Comparison of ENCODE assay signal across 29 cellular contexts in genomic region chr4:8212606-8213005, GRCh38. TPM values are rescaled to one million over a fixed set of nuclear protein-coding genes. Genes with fewer than 3 reads are reported as not detected.
"Had no signal": no experiment of that assay in that cellular context is flagged by ENCODE, and none has a peak within 500 bp of the region (broad histone marks: within the 10 kb centered on the region; RNA-seq: fewer than 3 reads in every experiment).

No MANE protein-coding gene starts in this region.

- H3K36me3 ChIP-seq: neutrophil, thyroid gland, transverse colon, vagina had no signal

- H3K9me3 Mint-ChIP-seq: memory B cell; naive thymus-derived CD4-positive, alpha-beta T cell; nephron; neural crest cell; stimulated activated naive B cell treated with anti-CD40 and anti-IgM and Interleukin-4, amounts not matched to agents 10 μg/mL and 1 μg/mL and 100 μg/mL, for 72 hours had no signal

- H3K27ac Mint-ChIP-seq: memory B cell; stimulated activated naive B cell treated with anti-CD40 and anti-IgM and Interleukin-4, amounts not matched to agents 10 μg/mL and 1 μg/mL and 100 μg/mL, for 72 hours had no signal

- H2AFZ ChIP-seq: hepatocyte, parathyroid adenoma had no signal

- H3K27ac ChIP-seq: heart right ventricle, hepatocyte, left ventricle myocardium inferior, neutrophil, parathyroid adenoma, psoas muscle, skin epidermis, stomach, testis, thyroid gland, transverse colon, upper lobe of left lung, vagina had no signal

- H3K9me3 ChIP-seq: heart right ventricle, left ventricle myocardium inferior, mucosa of descending colon, neutrophil, psoas muscle, stomach, testis, thyroid gland, transverse colon, upper lobe of left lung, vagina had no signal

- H3K79me2 ChIP-seq: hepatocyte, parathyroid adenoma had no signal

- ATAC-seq: heart right ventricle; mucosa of descending colon; naive thymus-derived CD4-positive, alpha-beta T cell; psoas muscle; sciatic nerve; stimulated activated naive B cell treated with anti-CD40 and anti-IgM and Interleukin-4, amounts not matched to agents 10 μg/mL and 1 μg/mL and 100 μg/mL, for 72 hours; stimulated activated naive CD8-positive, alpha-beta T cell treated with anti-CD3 and anti-CD28 coated beads, Interleukin-15, Interleukin-2, amounts not matched to agents 100 U/mL and 50 U/mL, for 24 hours had no signal

- H3K4me1 ChIP-seq: psoas muscle, testis, transverse colon, vagina had no signal

- FAIRE-seq: keratinocyte had no signal

- H3K4me3 Mint-ChIP-seq: memory B cell; naive thymus-derived CD4-positive, alpha-beta T cell; nephron; neural crest cell; stimulated activated naive B cell treated with anti-CD40 and anti-IgM and Interleukin-4, amounts not matched to agents 10 μg/mL and 1 μg/mL and 100 μg/mL, for 72 hours had no signal

- H3K4me1 Mint-ChIP-seq: memory B cell had no signal

- H3K27me3 ChIP-seq: heart right ventricle, hepatocyte, stomach, testis, thyroid gland, transverse colon, upper lobe of left lung, vagina had no signal

- H3K9ac ChIP-seq: parathyroid adenoma had no signal

- DNase-seq: heart right ventricle; left ventricle myocardium inferior; midbrain; naive thymus-derived CD4-positive, alpha-beta T cell; occipital lobe; psoas muscle; stimulated activated CD4-positive, alpha-beta T cell treated with anti-CD3 and anti-CD28 coated beads, Interleukin-12 subunit alpha, Interleukin-12 subunit beta, amount 100 ng/mL, for 4 hours; stimulated activated CD4-positive, alpha-beta T cell treated with anti-CD3 and anti-CD28 coated beads, Interleukin-15, amount 100 ng/mL, for 24 hours; stimulated activated CD4-positive, alpha-beta T cell treated with anti-CD3 and anti-CD28 coated beads, Interleukin-2, amount 100 ng/mL, for 24 hours; stimulated activated CD4-positive, alpha-beta T cell treated with anti-CD3 and anti-CD28 coated beads, Interleukin-4, amount 100 ng/mL, for 1 hour; stimulated activated naive B cell treated with anti-CD40 and anti-IgM and Interleukin-4, amounts not matched to agents 10 μg/mL and 1 μg/mL and 100 μg/mL, for 72 hours; stimulated activated naive CD8-positive, alpha-beta T cell treated with anti-CD3 and anti-CD28 coated beads, Interleukin-15, Interleukin-2, amounts not matched to agents 100 U/mL and 50 U/mL, for 24 hours; stomach; testis; thyroid gland; transverse colon had no signal

- H3K4me2 ChIP-seq: hepatocyte had no signal

- H3K27me3 Mint-ChIP-seq: memory B cell; naive thymus-derived CD4-positive, alpha-beta T cell; stimulated activated naive B cell treated with anti-CD40 and anti-IgM and Interleukin-4, amounts not matched to agents 10 μg/mL and 1 μg/mL and 100 μg/mL, for 72 hours had no signal

- H3K4me3 ChIP-seq: heart right ventricle, hepatocyte, left ventricle myocardium inferior, lung, mucosa of descending colon, psoas muscle, skin epidermis, stomach, testis, thyroid gland, transverse colon, upper lobe of left lung, vagina had no signal

RNA-seq across cellular contexts. Expression of gene HTRA3, which starts 56.9 kb away (rescaled TPM):
- total RNA-seq: naive thymus-derived CD4-positive, alpha-beta T cell had no signal
- polyA plus RNA-seq: keratinocyte; naive thymus-derived CD4-positive, alpha-beta T cell had no signal
